28 cellular contexts compared by ENCODE assay signal in the genomic region with DNA sequence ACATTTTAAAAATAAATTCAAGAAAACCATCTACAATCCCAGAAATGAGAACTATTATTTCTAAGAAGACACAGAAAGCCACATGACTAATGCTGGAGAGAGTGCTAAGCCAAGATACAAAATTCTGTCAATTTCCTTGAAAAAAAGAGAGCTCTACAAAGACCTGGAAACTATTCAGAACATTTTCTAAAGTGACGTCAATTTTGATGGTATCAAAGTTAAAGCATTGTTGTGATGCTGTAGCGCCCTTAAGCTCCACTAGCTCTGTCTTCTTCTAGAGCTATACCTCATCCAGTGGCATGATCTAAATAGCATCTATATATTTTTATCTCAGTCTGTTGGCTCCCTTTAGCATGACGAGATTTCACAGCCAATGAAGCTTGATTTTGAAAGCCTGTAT.
"Had no signal": no experiment of that assay in that cellular context is flagged by ENCODE, and none has a peak within 500 bp of the region (broad histone marks: within the 10 kb centered on the region; RNA-seq: fewer than 3 reads in every experiment).

No MANE protein-coding gene starts in this region.

- FAIRE-seq: urothelium cell line had no signal

- H3K4me3 Mint-ChIP-seq: stimulated activated effector memory CD8-positive, alpha-beta T cell treated with anti-CD3 and anti-CD28 coated beads, Interleukin-12 subunit alpha, Interleukin-12 subunit beta, amount 100 ng/mL, for 72 hours; stimulated activated memory B cell treated with anti-CD40 and anti-IgM and Interleukin-4, amounts not matched to agents 10 μg/mL and 1 μg/mL and 100 μg/mL, for 72 hours; stimulated activated naive B cell treated with anti-CD40 and anti-IgM and Interleukin-4, amounts not matched to agents 10 μg/mL and 1 μg/mL and 100 μg/mL, for 72 hours; stimulated activated naive CD8-positive, alpha-beta T cell treated with anti-CD3 and anti-CD28 coated beads, Interleukin-15, amount 100 ng/mL, for 72 hours; stimulated activated naive CD8-positive, alpha-beta T cell treated with anti-CD3 and anti-CD28 coated beads, Interleukin-15, Interleukin-2, amounts not matched to agents 100 ng/mL and 50 ng/mL, for 24 hours; type B pancreatic cell had no signal

- H3K4me3 ChIP-seq: stomach, suprapubic skin, testis, thoracic aorta, thyroid gland, tibial artery, tibial nerve, transverse colon, upper lobe of left lung, upper lobe of right lung, uterus, vagina had no signal

- H3K9me3 Mint-ChIP-seq: stimulated activated effector memory CD8-positive, alpha-beta T cell treated with anti-CD3 and anti-CD28 coated beads, Interleukin-12 subunit alpha, Interleukin-12 subunit beta, amount 100 ng/mL, for 72 hours; stimulated activated memory B cell treated with anti-CD40 and anti-IgM and Interleukin-4, amounts not matched to agents 10 μg/mL and 1 μg/mL and 100 μg/mL, for 72 hours; stimulated activated naive B cell treated with anti-CD40 and anti-IgM and Interleukin-4, amounts not matched to agents 10 μg/mL and 1 μg/mL and 100 μg/mL, for 72 hours; stimulated activated naive CD8-positive, alpha-beta T cell treated with anti-CD3 and anti-CD28 coated beads, Interleukin-15, amount 100 ng/mL, for 72 hours; stimulated activated naive CD8-positive, alpha-beta T cell treated with anti-CD3 and anti-CD28 coated beads, Interleukin-15, Interleukin-2, amounts not matched to agents 100 ng/mL and 50 ng/mL, for 24 hours; type B pancreatic cell had no signal

- H3K36me3 ChIP-seq: stomach, suprapubic skin, thoracic aorta, thyroid gland, tibial artery, tibial nerve, transverse colon, upper lobe of left lung, upper lobe of right lung, uterus, vagina had no signal

- H3K27me3 Mint-ChIP-seq: stimulated activated naive CD8-positive, alpha-beta T cell treated with anti-CD3 and anti-CD28 coated beads, Interleukin-15, amount 100 ng/mL, for 72 hours; type B pancreatic cell had no signal

- H3K4me1 ChIP-seq: stomach, suprapubic skin, testis, thyroid gland, tibial artery, tibial nerve, transverse colon, upper lobe of left lung, upper lobe of right lung, uterus, vagina had no signal

- H3K27ac ChIP-seq: stomach, suprapubic skin, testis, thoracic aorta, thyroid gland, tibial artery, tibial nerve, transverse colon, upper lobe of left lung, upper lobe of right lung, uterus, vagina had no signal

- H3K27ac Mint-ChIP-seq: stimulated activated effector memory CD8-positive, alpha-beta T cell treated with anti-CD3 and anti-CD28 coated beads, Interleukin-12 subunit alpha, Interleukin-12 subunit beta, amount 100 ng/mL, for 72 hours; stimulated activated memory B cell treated with anti-CD40 and anti-IgM and Interleukin-4, amounts not matched to agents 10 μg/mL and 1 μg/mL and 100 μg/mL, for 72 hours; stimulated activated naive B cell treated with anti-CD40 and anti-IgM and Interleukin-4, amounts not matched to agents 10 μg/mL and 1 μg/mL and 100 μg/mL, for 72 hours; stimulated activated naive CD8-positive, alpha-beta T cell treated with anti-CD3 and anti-CD28 coated beads, Interleukin-15, amount 100 ng/mL, for 72 hours; stimulated activated naive CD8-positive, alpha-beta T cell treated with anti-CD3 and anti-CD28 coated beads, Interleukin-15, Interleukin-2, amounts not matched to agents 100 ng/mL and 50 ng/mL, for 24 hours; type B pancreatic cell had no signal

- H3K36me3 Mint-ChIP-seq: stimulated activated effector memory CD8-positive, alpha-beta T cell treated with anti-CD3 and anti-CD28 coated beads, Interleukin-12 subunit alpha, Interleukin-12 subunit beta, amount 100 ng/mL, for 72 hours; stimulated activated memory B cell treated with anti-CD40 and anti-IgM and Interleukin-4, amounts not matched to agents 10 μg/mL and 1 μg/mL and 100 μg/mL, for 72 hours; stimulated activated naive B cell treated with anti-CD40 and anti-IgM and Interleukin-4, amounts not matched to agents 10 μg/mL and 1 μg/mL and 100 μg/mL, for 72 hours; type B pancreatic cell had no signal

- H3K9me3 ChIP-seq: stomach, suprapubic skin, testis, thoracic aorta, thyroid gland, tibial artery, tibial nerve, transverse colon, upper lobe of left lung, upper lobe of right lung, uterus, vagina had no signal

- H3K4me1 Mint-ChIP-seq: stimulated activated effector memory CD8-positive, alpha-beta T cell treated with anti-CD3 and anti-CD28 coated beads, Interleukin-12 subunit alpha, Interleukin-12 subunit beta, amount 100 ng/mL, for 72 hours; stimulated activated memory B cell treated with anti-CD40 and anti-IgM and Interleukin-4, amounts not matched to agents 10 μg/mL and 1 μg/mL and 100 μg/mL, for 72 hours; stimulated activated naive B cell treated with anti-CD40 and anti-IgM and Interleukin-4, amounts not matched to agents 10 μg/mL and 1 μg/mL and 100 μg/mL, for 72 hours; stimulated activated naive CD8-positive, alpha-beta T cell treated with anti-CD3 and anti-CD28 coated beads, Interleukin-15, amount 100 ng/mL, for 72 hours had no signal

- ATAC-seq: stimulated activated effector memory CD8-positive, alpha-beta T cell treated with anti-CD3 and anti-CD28 coated beads, Interleukin-12 subunit alpha, Interleukin-12 subunit beta, amount 100 ng/mL, for 72 hours; stimulated activated memory B cell treated with anti-CD40 and anti-IgM and Interleukin-4, amounts not matched to agents 10 μg/mL and 1 μg/mL and 100 μg/mL, for 72 hours; stimulated activated naive B cell treated with anti-CD40 and anti-IgM and Interleukin-4, amounts not matched to agents 10 μg/mL and 1 μg/mL and 100 μg/mL, for 72 hours; stimulated activated naive CD8-positive, alpha-beta T cell treated with anti-CD3 and anti-CD28 coated beads, Interleukin-15, amount 100 ng/mL, for 72 hours; stimulated activated naive CD8-positive, alpha-beta T cell treated with anti-CD3 and anti-CD28 coated beads, Interleukin-15, Interleukin-2, amounts not matched to agents 100 U/mL and 50 U/mL, for 24 hours; upper lobe of right lung had no signal

- DNase-seq: stimulated activated CD4-positive, alpha-beta T cell treated with anti-CD3 and anti-CD28 coated beads, Interleukin-2, amount 100 ng/mL, for 48 hours; stimulated activated CD4-positive, alpha-beta T cell treated with anti-CD3 and anti-CD28 coated beads, Interleukin-4, amount 100 ng/mL, for 1 hour; stimulated activated CD4-positive, alpha-beta T cell treated with anti-CD3 and anti-CD28 coated beads, Interleukin-4, amount 100 ng/mL, for 24 hours; stimulated activated CD4-positive, alpha-beta T cell treated with anti-CD3 and anti-CD28 coated beads, Interleukin-4, amount 100 ng/mL, for 4 hours; stimulated activated CD8-positive, alpha-beta memory T cell treated with anti-CD3 and anti-CD28 coated beads, Interleukin-4, amount 100 ng/mL, for 48 hours; stimulated activated naive B cell treated with anti-CD40 and anti-IgM and Interleukin-4, amounts not matched to agents 10 μg/mL and 1 μg/mL and 100 μg/mL, for 72 hours; stimulated activated naive CD4-positive, alpha-beta T cell; stimulated activated naive CD4-positive, alpha-beta T cell treated with Interleukin-2 at 50 U/mL for 16 hours; stimulated activated naive CD8-positive, alpha-beta T cell treated with anti-CD3 and anti-CD28 coated beads, Interleukin-15, amount 100 ng/mL, for 72 hours; stimulated activated naive CD8-positive, alpha-beta T cell treated with anti-CD3 and anti-CD28 coated beads, Interleukin-15, Interleukin-2, amounts not matched to agents 100 U/mL and 50 U/mL, for 24 hours; stomach; substantia nigra; testis; thyroid gland; tibial artery; transverse colon; upper lobe of left lung; upper lobe of right lung; uterus had no signal

- H3K27me3 ChIP-seq: stomach, suprapubic skin, testis, thyroid gland, tibial artery, tibial nerve, transverse colon, upper lobe of left lung, upper lobe of right lung, uterus, vagina had no signal
